ENCODE assay signal across 14 cellular contexts in the genomic region with DNA sequence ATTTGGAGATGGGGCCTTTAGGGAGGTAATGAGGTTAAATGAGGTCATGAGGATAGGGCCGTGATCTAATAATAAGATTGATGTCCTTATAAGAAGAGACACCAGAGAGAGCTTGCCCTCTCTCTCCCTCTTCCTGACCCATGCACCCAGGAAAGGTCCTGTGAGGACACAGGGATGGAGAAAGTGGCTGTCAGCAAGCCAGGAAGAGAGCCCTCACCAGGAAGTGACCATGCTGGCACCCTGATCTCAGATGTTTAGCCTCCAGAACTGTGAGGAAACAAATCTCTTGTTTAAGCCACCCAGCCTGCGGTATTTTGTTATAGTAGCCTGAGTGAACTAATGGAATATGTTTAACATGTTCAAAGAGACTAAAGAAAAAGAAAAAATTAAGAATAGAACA. TPM values are rescaled to one million over a fixed set of nuclear protein-coding genes. Genes with fewer than 3 reads are reported as not detected.
A peak's percentile ranks its signal among the peaks of the same experiment; 100 is the strongest.
DNase-seq lines count a peak whose midpoint lies in the region; ATAC-seq lines count a peak whose summit lies in the region.
"Had no signal": no experiment of that assay in that cellular context is flagged by ENCODE, and none has a peak within 500 bp of the region (broad histone marks: within the 10 kb centered on the region; RNA-seq: fewer than 3 reads in every experiment).

No MANE protein-coding gene starts in this region.

- no peaks in the 10 kb centered on the region for H3K4me1 ChIP-seq in trophoblast cell (ENCODE audit: control insufficient read depth in 1 of 2, insufficient read depth in 2 of 2, low read length in 2 of 2)

- no peaks in the 10 kb centered on the region for H3K9me3 ChIP-seq in MG63
- H3K9me3 ChIP-seq in trophoblast cell (ENCODE audit: insufficient read depth, low read depth, low read length), result no peaks in the 10 kb centered on the region

- no peak overlapping the region for H3K23ac ChIP-seq in trophoblast cell (ENCODE audit: low read length)

- no peak overlapping the region for H2AK5ac ChIP-seq in trophoblast cell (ENCODE audit: low read length)

- H3K79me1 ChIP-seq in trophoblast cell (ENCODE audit: low read length), result no peaks in the 10 kb centered on the region

- no peak overlapping the region for H2BK5ac ChIP-seq in trophoblast cell (ENCODE audit: low read depth, low read length, poor library complexity)

- no peak overlapping the region for H4K8ac ChIP-seq in trophoblast cell (ENCODE audit: low read depth, low read length)

- H2BK12ac ChIP-seq in trophoblast cell (ENCODE audit: low read length), result no peak overlapping the region

- H3K14ac ChIP-seq in trophoblast cell (ENCODE audit: low read length), result no peak overlapping the region

- H3K4ac ChIP-seq in trophoblast cell (ENCODE audit: low read depth, low read length), result no peak overlapping the region

- H2BK120ac ChIP-seq in trophoblast cell (ENCODE audit: insufficient read depth, low read length, poor library complexity), result no peak overlapping the region

- no peak overlapping the region for H3K9ac ChIP-seq in trophoblast cell (ENCODE audit: low read length)

- ATAC-seq in GM19455 (IDR thresholded peaks at IDR 0.05; ENCODE audit: unreplicated experiment), result no peak
- ATAC-seq in GM19328 (IDR thresholded peaks at IDR 0.05; ENCODE audit: unreplicated experiment), result no peak

- no peak overlapping the region for H3K27ac ChIP-seq in trophoblast cell (ENCODE audit: low read depth, low read length)

- H3K36me3 ChIP-seq in MG63, result no peaks in the 10 kb centered on the region
- peaks cover 0 to 2% of the 10 kb centered on the region in 2 experiments for H3K36me3 ChIP-seq in trophoblast cell (ENCODE audit: control insufficient read depth in 1 of 2, insufficient read depth in 2 of 2, low read length in 2 of 2)

- no peak overlapping the region for H4K91ac ChIP-seq in trophoblast cell (ENCODE audit: low read depth, low read length)

- H3K27me3 ChIP-seq in MG63 (no peaks in the 10 kb centered on the region), trophoblast cell (ENCODE audit: insufficient read depth, low read length) (no peaks in the 10 kb centered on the region)

- WGBS in trophoblast cell (ENCODE audit: extremely low coverage, insufficient coverage, insufficient read length), result no CpG with 5 or more reads among the region's 2 CpGs

- H3K79me2 ChIP-seq in trophoblast cell (ENCODE audit: control insufficient read depth, insufficient read depth, low read length, poor library complexity), result no peaks in the 10 kb centered on the region

- no peak overlapping the region for H3K4me2 ChIP-seq in trophoblast cell (ENCODE audit: low read length)

- no peak overlapping the region for H4K12ac ChIP-seq in trophoblast cell (ENCODE audit: low read depth, low read length)

- no peak overlapping the region for H2AFZ ChIP-seq in trophoblast cell (ENCODE audit: insufficient read depth, low read length, poor library complexity)

- H3K4me3 ChIP-seq in MG63 (no peak overlapping the region), trophoblast cell (ENCODE audit: low read depth, low read length) (no peak overlapping the region)

- H3K18ac ChIP-seq in trophoblast cell (ENCODE audit: low read length), result no peak overlapping the region

- DNase-seq in EH (ENCODE audit: low read depth) (peak; percentile 34), MG63 (peak; percentile 17), fibroblast of gingiva (ENCODE audit: low read depth) (peak; percentile 23), trophoblast cell (peak; percentile 89 to 94)
- no peak for DNase-seq in activated effector memory CD4-positive, alpha-beta T cell treated with anti-CD3 and anti-CD28 coated beads, Interleukin-2, amount 50 U/mL, for 16 hours
- DNase-seq: Calu3; CD4-positive, CD25-positive, alpha-beta regulatory T cell; NCI-H1048; NCI-H146; NCI-H2081 treated with DMSO at 0.1 percent for 48 hours; NCI-H226; NCI-H526 had no signal

RNA-seq across cellular contexts. Expression of a gene that starts 15.3 kb away (rescaled TPM):
- total RNA-seq in MG63 (2014; rRNA removed; shearing (Covaris generic); ENCODE audit: low replicate concordance), result 11.7 and 18.9 TPM in 2 replicates
- polyA plus RNA-seq in trophoblast cell (2013), result 7.4 TPM in 2 replicates
